32 cellular contexts compared by ENCODE assay signal in the genomic region with DNA sequence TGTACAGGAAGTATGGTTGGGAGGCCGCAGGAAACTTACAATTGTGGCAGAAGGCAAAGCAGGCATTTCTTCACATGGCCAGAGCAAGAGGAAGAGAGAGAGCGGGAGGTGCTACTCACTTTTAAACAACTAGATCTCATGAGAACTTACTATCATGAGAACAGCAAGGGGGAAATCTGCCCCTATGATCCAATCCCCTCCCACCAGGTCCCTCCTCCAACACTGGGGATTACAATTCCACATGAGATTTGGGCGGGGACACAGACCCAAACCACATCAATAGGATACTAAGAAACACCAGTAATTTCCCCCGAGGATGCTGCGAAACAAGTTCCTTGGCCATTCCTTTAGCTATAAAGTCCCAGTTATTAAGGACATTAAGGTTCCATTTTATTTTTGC.
"Had no signal": no experiment of that assay in that cellular context is flagged by ENCODE, and none has a peak within 500 bp of the region (broad histone marks: within the 10 kb centered on the region; RNA-seq: fewer than 3 reads in every experiment).

No MANE protein-coding gene starts in this region.

- ATAC-seq: activated CD4-positive, CD25-positive, alpha-beta regulatory T cell treated with anti-CD3 and anti-CD28 coated beads, Interleukin-2, amount 50 U/mL, for 24 hours; activated T-cell treated with anti-CD3 and anti-CD28 coated beads, Interleukin-2, amount 50 U/mL, for 4 hours; activated T-helper 17 cell treated with anti-CD3 and anti-CD28 coated beads, Interleukin-2, amount 50 U/mL, for 72 hours; foreskin keratinocyte; heart left ventricle; left cardiac atrium; left ventricle myocardium superior; naive thymus-derived CD4-positive, alpha-beta T cell had no signal

- H3K4me1 ChIP-seq: foreskin keratinocyte, parathyroid adenoma, right atrium auricular region, uterus had no signal

- H3K9me3 ChIP-seq: esophagus muscularis mucosa, heart left ventricle, right atrium auricular region, thoracic aorta, uterus had no signal

- H3K79me2 ChIP-seq: parathyroid adenoma had no signal

- H3K36me3 ChIP-seq: esophagus muscularis mucosa, heart left ventricle, right atrium auricular region, thoracic aorta, uterus had no signal

- H3K27ac Mint-ChIP-seq: activated CD4-positive, alpha-beta memory T cell treated with anti-CD3 and anti-CD28 coated beads, Interleukin-2, amount 10 ng/mL, durations not matched to agents 7 days and 5 days; activated T-helper 17 cell treated with anti-CD3 and anti-CD28 coated beads, Interleukin-2, amount 50 U/mL, for 72 hours; dendritic cell treated with granulocyte-macrophage colony-stimulating factor and Interleukin-4, amounts not matched to agents 40 ng/mL and 50 ng/mL, for 4 days; naive thymus-derived CD4-positive, alpha-beta T cell; stimulated activated naive CD8-positive, alpha-beta T cell treated with anti-CD3 and anti-CD28 coated beads, Interleukin-15, Interleukin-2, amounts not matched to agents 100 ng/mL and 50 ng/mL, for 24 hours; T-helper 1 cell treated with Interleukin-12 subunit alpha and Interleukin-12 subunit beta and Interleukin-4 antibody, amounts not matched to agents 30 μg/mL and 1 μg/mL, for 36 hours; type B pancreatic cell had no signal

- H3K4me1 Mint-ChIP-seq: activated CD4-positive, alpha-beta memory T cell treated with anti-CD3 and anti-CD28 coated beads, Interleukin-2, amount 10 ng/mL, durations not matched to agents 7 days and 5 days had no signal

- H3K36me3 Mint-ChIP-seq: naive thymus-derived CD4-positive, alpha-beta T cell; type B pancreatic cell had no signal

- DNase-seq: activated CD4-positive, alpha-beta memory T cell treated with anti-CD3 and anti-CD28 coated beads, Interleukin-2, amount 10 ng/mL, durations not matched to agents 7 days and 5 days; activated CD4-positive, alpha-beta T cell treated with anti-CD3 and anti-CD28 coated beads for 48 hours; activated gamma-delta T cell treated with Interleukin-2 at 50 U/mL for 16 hours; activated naive CD4-positive, alpha-beta T cell treated with anti-CD3 and anti-CD28 coated beads, Interleukin-2, amount 50 U/mL, for 16 hours; activated T-cell treated with anti-CD3 and anti-CD28 coated beads, Interleukin-2, amount 50 U/mL, for 4 hours; amygdala; endodermal cell; foreskin keratinocyte; heart left ventricle; hypothalamus; left cardiac atrium; left ventricle myocardium superior; midbrain; naive thymus-derived CD4-positive, alpha-beta T cell; occipital lobe; stimulated activated CD4-positive, alpha-beta T cell treated with anti-CD3 and anti-CD28 coated beads, Interleukin-4, amount 100 ng/mL, for 1 hour; T-helper 9 cell; uterus had no signal

- H3K27me3 ChIP-seq: right atrium auricular region, uterus had no signal

- FAIRE-seq: keratinocyte, TTC549 had no signal

- H3K9me3 Mint-ChIP-seq: activated CD4-positive, alpha-beta memory T cell treated with anti-CD3 and anti-CD28 coated beads, Interleukin-2, amount 10 ng/mL, durations not matched to agents 7 days and 5 days; activated T-cell treated with anti-CD3 and anti-CD28 coated beads, Interleukin-2, amount 50 U/mL, for 4 hours; activated T-helper 17 cell treated with anti-CD3 and anti-CD28 coated beads, Interleukin-2, amount 50 U/mL, for 72 hours; central memory CD8-positive, alpha-beta T cell; dendritic cell treated with granulocyte-macrophage colony-stimulating factor and Interleukin-4, amounts not matched to agents 40 ng/mL and 50 ng/mL, for 4 days; endodermal cell; naive thymus-derived CD4-positive, alpha-beta T cell; stimulated activated naive CD8-positive, alpha-beta T cell treated with anti-CD3 and anti-CD28 coated beads, Interleukin-15, Interleukin-2, amounts not matched to agents 100 ng/mL and 50 ng/mL, for 24 hours; T-helper 1 cell treated with Interleukin-12 subunit alpha and Interleukin-12 subunit beta and Interleukin-4 antibody, amounts not matched to agents 30 μg/mL and 1 μg/mL, for 36 hours; type B pancreatic cell had no signal

- H2AFZ ChIP-seq: parathyroid adenoma had no signal

- H3K9ac ChIP-seq: parathyroid adenoma had no signal

- H3K27ac ChIP-seq: esophagus muscularis mucosa, foreskin keratinocyte, heart left ventricle, parathyroid adenoma, right atrium auricular region, thoracic aorta, uterus, VCaP had no signal

- H3K4me3 Mint-ChIP-seq: activated CD4-positive, alpha-beta memory T cell treated with anti-CD3 and anti-CD28 coated beads, Interleukin-2, amount 10 ng/mL, durations not matched to agents 7 days and 5 days; activated T-cell treated with anti-CD3 and anti-CD28 coated beads, Interleukin-2, amount 50 U/mL, for 4 hours; activated T-helper 17 cell treated with anti-CD3 and anti-CD28 coated beads, Interleukin-2, amount 50 U/mL, for 72 hours; central memory CD8-positive, alpha-beta T cell; dendritic cell treated with granulocyte-macrophage colony-stimulating factor and Interleukin-4, amounts not matched to agents 40 ng/mL and 50 ng/mL, for 4 days; endodermal cell; naive thymus-derived CD4-positive, alpha-beta T cell; stimulated activated naive CD8-positive, alpha-beta T cell treated with anti-CD3 and anti-CD28 coated beads, Interleukin-15, Interleukin-2, amounts not matched to agents 100 ng/mL and 50 ng/mL, for 24 hours; T-helper 1 cell treated with Interleukin-12 subunit alpha and Interleukin-12 subunit beta and Interleukin-4 antibody, amounts not matched to agents 30 μg/mL and 1 μg/mL, for 36 hours; type B pancreatic cell had no signal

- H3K4me3 ChIP-seq: esophagus muscularis mucosa, heart left ventricle, right atrium auricular region, thoracic aorta, uterus had no signal
